26 cellular contexts compared by ENCODE assay signal in the genomic region with DNA sequence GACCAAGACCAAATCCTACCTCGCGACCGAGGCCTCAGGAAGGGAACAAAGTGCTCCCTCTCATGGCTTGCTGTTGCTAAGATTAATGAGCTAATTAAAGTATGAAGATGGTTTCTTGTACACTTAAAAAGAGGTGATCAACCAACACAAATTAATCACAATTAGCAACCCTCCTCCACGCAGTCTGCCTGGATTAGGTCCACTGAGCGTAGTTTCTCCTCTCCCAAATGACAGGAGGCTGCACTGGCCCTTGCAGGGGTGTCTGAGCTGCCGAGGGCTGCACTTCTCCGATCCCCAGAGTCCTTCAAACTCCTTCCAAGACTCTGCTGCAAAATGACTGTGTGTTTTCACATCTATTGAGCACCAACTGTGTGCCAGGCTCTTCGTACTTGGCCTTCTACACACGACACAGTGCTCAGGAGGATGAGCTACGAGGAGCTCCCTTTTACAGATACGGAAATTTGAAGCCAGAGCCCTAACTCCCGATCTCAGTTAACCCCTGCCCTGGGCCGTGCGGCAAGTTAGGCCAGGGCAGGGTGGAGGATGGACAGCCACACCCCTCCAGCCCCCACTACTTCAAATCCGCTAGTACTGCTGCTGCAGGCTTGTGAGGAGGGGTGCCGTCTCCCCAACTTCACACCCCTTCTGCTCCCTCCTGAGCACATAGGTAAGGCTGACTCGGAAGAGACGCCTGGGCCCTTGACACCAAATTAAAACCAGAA.
"Had no signal": no experiment of that assay in that cellular context is flagged by ENCODE, and none has a peak within 500 bp of the region (broad histone marks: within the 10 kb centered on the region; RNA-seq: fewer than 3 reads in every experiment).

No MANE protein-coding gene starts in this region.

- H3K27me3 ChIP-seq: body of pancreas had no signal

- H3K4me1 ChIP-seq: body of pancreas, esophagus squamous epithelium, gastroesophageal sphincter had no signal

- H3K27ac ChIP-seq: body of pancreas, epithelial cell of prostate, esophagus squamous epithelium, gastroesophageal sphincter had no signal

- H3K36me3 ChIP-seq: esophagus squamous epithelium, gastroesophageal sphincter had no signal

- H3K4me3 ChIP-seq: body of pancreas, esophagus squamous epithelium, gastroesophageal sphincter had no signal

- DNase-seq: activated CD4-positive, alpha-beta memory T cell treated with anti-CD3 and anti-CD28 coated beads, Interleukin-2, amount 10 ng/mL, durations not matched to agents 7 days and 5 days; activated CD4-positive, alpha-beta T cell treated with anti-CD3 and anti-CD28 coated beads for 36 hours; activated CD4-positive, alpha-beta T cell treated with anti-CD3 and anti-CD28 coated beads, Interleukin-2, amount 10 ng/mL, durations not matched to agents 7 days and 5 days; activated CD4-positive, alpha-beta T cell treated with anti-CD3 and anti-CD28 coated beads, Interleukin-2, amount 50 U/mL, for 4 hours; activated CD4-positive, CD25-positive, alpha-beta regulatory T cell; activated CD4-positive, CD25-positive, alpha-beta regulatory T cell treated with anti-CD3 and anti-CD28 coated beads, Interleukin-2, amount 50 U/mL, for 72 hours; activated CD8-positive, alpha-beta memory T cell treated with anti-CD3 and anti-CD28 coated beads, Interleukin-2, amount 50 U/mL, for 48 hours; activated gamma-delta T cell; activated naive CD4-positive, alpha-beta T cell; activated naive CD4-positive, alpha-beta T cell treated with anti-CD3 and anti-CD28 coated beads, Interleukin-2, amount 10 ng/mL, durations not matched to agents 7 days and 5 days; activated T-cell treated with anti-CD3 and anti-CD28 coated beads for 4 hours; activated T-cell treated with anti-CD3 and anti-CD28 coated beads, Interleukin-2, amount 50 U/mL, for 24 hours; activated T-cell treated with anti-CD3 and anti-CD28 coated beads, Interleukin-2, amount 50 U/mL, for 72 hours; amniotic stem cell; aorta; body of pancreas; caudate nucleus; cortex of kidney; dermis blood vessel endothelial cell; effector CD8-positive, alpha-beta T cell; esophagus squamous epithelium; foreskin melanocyte; head of caudate nucleus; T-helper 2 cell had no signal

- ATAC-seq: activated CD4-positive, alpha-beta T cell treated with anti-CD3 and anti-CD28 coated beads for 36 hours; activated T-cell treated with anti-CD3 and anti-CD28 coated beads, Interleukin-2, amount 50 U/mL, for 72 hours; body of pancreas; gastroesophageal sphincter had no signal

- H3K9me3 ChIP-seq: body of pancreas, esophagus squamous epithelium, gastroesophageal sphincter had no signal
